ENCODE assay signal across 9 cellular contexts in genomic region chr13:94419304-94419943, GRCh38.
A peak's percentile ranks its signal among the peaks of the same experiment; 100 is the strongest.
DNase-seq lines count a peak whose midpoint lies in the region; FAIRE-seq and TF ChIP-seq lines count a peak whose summit lies in the region.
"Had no signal": no experiment of that assay in that cellular context is flagged by ENCODE, and none has a peak within 500 bp of the region (broad histone marks: within the 10 kb centered on the region; RNA-seq: fewer than 3 reads in every experiment).

No MANE protein-coding gene starts in this region.

- no peak overlapping the region for H3K27ac Mint-ChIP-seq in MCF 10A (ENCODE audit: low read depth, unreplicated experiment)

- no peaks in the 10 kb centered on the region for H3K27me3 Mint-ChIP-seq in MCF 10A (ENCODE audit: insufficient read depth, unreplicated experiment)

- CTCF ChIA-PET in MCF 10A (lab: Yijun Ruan, JAX), result interaction anchor here (0.7 kb wide), 1 partner anchor 16 kb away, joined by 6 read pairs; no protein-coding TSS in a partner anchor

- H3K4me3 Mint-ChIP-seq in MCF 10A (ENCODE audit: unreplicated experiment), result no peak overlapping the region

- peaks cover 0 to 6% of the 10 kb centered on the region in 2 donors for H3K9me3 ChIP-seq in breast epithelium

- DNase-seq in MCF 10A (ENCODE audit: unreplicated experiment), result peak; percentile 40
- no peak for DNase-seq in breast epithelium (ENCODE audit: low spot score in 2 of 2)
- peak; percentile 15 for DNase-seq in KG1 (lab: John Stamatoyannopoulos, UW)
- peak; percentile 4 for DNase-seq in astrocyte of the hippocampus (ENCODE audit: low read depth, low spot score)
- DNase-seq in stromal cell of bone marrow (ENCODE audit: low read depth), result peak; percentile 71
- no peak for DNase-seq in NCI-H1092 treated with DMSO at 0.1 percent for 48 hours (lab: John Stamatoyannopoulos, UW)
- no peak for DNase-seq in GM19239 (ENCODE audit: insufficient read length, low spot score)
- no peak for DNase-seq in cerebellar cortex (ENCODE audit: low spot score)
- DNase-seq: DND-41 had no signal

- H3K27me3 ChIP-seq in breast epithelium, result peaks cover 0 to 6% of the 10 kb centered on the region in 2 donors

- no peak for TF ChIP-seq POLR2A in breast epithelium (IDR thresholded peaks at IDR 0.05)

- no peaks in the 10 kb centered on the region for H3K9me3 Mint-ChIP-seq in MCF 10A (ENCODE audit: unreplicated experiment)

- no peak overlapping the region for H3K27ac ChIP-seq in breast epithelium

- POLR2A ChIA-PET in MCF 10A (lab: Yijun Ruan, JAX), result no interaction called here

- no peaks in the 10 kb centered on the region for H3K36me3 ChIP-seq in breast epithelium

- no peaks in the 10 kb centered on the region for H3K36me3 Mint-ChIP-seq in MCF 10A (ENCODE audit: insufficient read depth, unreplicated experiment)

- H3K4me1 ChIP-seq in breast epithelium, result no peaks in the 10 kb centered on the region

- intact Hi-C loops in MCF 10A (cut with micrococcal nuclease), result no loop called here
- intact Hi-C loops in breast epithelium (cut with DNase I; ENCODE audit: low total_unique reads), result no loop called here

- no peak overlapping the region for H3K4me3 ChIP-seq in breast epithelium

- no peak for FAIRE-seq in GM19239 (lab: Jason Lieb, UNC)

- no peaks in the 10 kb centered on the region for H3K4me1 Mint-ChIP-seq in MCF 10A (ENCODE audit: insufficient read depth, unreplicated experiment)

- no peak for TF ChIP-seq CTCF in MCF 10A (IDR thresholded peaks at IDR 0.05; ENCODE audit: unreplicated experiment)
- no peak for TF ChIP-seq CTCF in breast epithelium (IDR thresholded peaks at IDR 0.05)

- BruUV-seq in MCF 10A (replicated peaks; lab: Mats Ljungman, UMichigan), result no TSS peak

Comparison
In these comparisons a context has a peak if more than half of its experiments do, and no peak if none do; other contexts are left out.
1. DNase-seq: peak in MCF 10A (single experiment), KG1 (single experiment), astrocyte of the hippocampus (single experiment) and stromal cell of bone marrow (single experiment); none in breast epithelium (0 of 2), NCI-H1092 treated with DMSO at 0.1 percent for 48 hours (single experiment), GM19239 (single experiment) and cerebellar cortex (single experiment).